9 cellular contexts compared by ENCODE assay signal in genomic region chr6:138972226-138972665, GRCh38. TPM values are rescaled to one million over a fixed set of nuclear protein-coding genes. Genes with fewer than 3 reads are reported as not detected.
DNase-seq lines count a peak whose midpoint lies in the region; ATAC-seq and TF ChIP-seq lines count a peak whose summit lies in the region.
"Had no signal": no experiment of that assay in that cellular context is flagged by ENCODE, and none has a peak within 500 bp of the region (broad histone marks: within the 10 kb centered on the region; RNA-seq: fewer than 3 reads in every experiment).

No MANE protein-coding gene starts in this region.

- dilution Hi-C loops in IMR-90 (cut with HindIII; ENCODE audit: low sequenced_read_pairs, unreplicated experiment) = no loop called here

- H3K4me3 ChIP-seq in IMR-90 (ENCODE audit: insufficient read depth, low read depth, low read length) (no peak overlapping the region), brain microvascular endothelial cell (ENCODE audit: low read depth, low read length) (no peak overlapping the region), hepatocyte (no peak overlapping the region)
- H3K4me3 ChIP-seq: gastrocnemius medialis had no signal

- no peak overlapping the region; the same call in 1 of the 2 replicates for H4K91ac ChIP-seq in IMR-90 (ENCODE audit: insufficient read depth, low read depth, low read length)

- no peak overlapping the region for H2AK5ac ChIP-seq in IMR-90 (ENCODE audit: low read depth, low read length)

- no peaks in the 10 kb centered on the region for H3K9me3 Mint-ChIP-seq in activated CD8-positive, alpha-beta memory T cell treated with anti-CD3 and anti-CD28 coated beads, Interleukin-2, amount 10 ng/mL, durations not matched to agents 7 days and 5 days (ENCODE audit: low read depth)

- H3K9me2 ChIP-seq in hepatocyte (replicated peaks; ENCODE audit: insufficient read depth) = no peaks in the 10 kb centered on the region

- H4K8ac ChIP-seq in IMR-90 (ENCODE audit: low read depth in 2 of 2, low read length in 2 of 2) = 0 out of 4 replicates have a peak overlapping the region, but pooled peaks have one; percentile 7 to 42

- no peak overlapping the region for H2AFZ ChIP-seq in IMR-90 (replicated peaks; ENCODE audit: low read length, poor library complexity)
- H2AFZ ChIP-seq in hepatocyte = no peak overlapping the region

- H3K27ac Mint-ChIP-seq in activated CD8-positive, alpha-beta memory T cell treated with anti-CD3 and anti-CD28 coated beads, Interleukin-2, amount 10 ng/mL, durations not matched to agents 7 days and 5 days = no peak overlapping the region

- TF ChIP-seq POLR2A in IMR-90 (IDR thresholded peaks at IDR 0.05; ENCODE audit: low read depth, low read length) = no peak
- TF ChIP-seq POLR2A in GM18505 (IDR thresholded peaks at IDR 0.05; ENCODE audit: borderline replicate concordance, extremely low read depth, insufficient read depth, insufficient read length) = no peak

- no peak for TF ChIP-seq CTCF in IMR-90 (conservative IDR thresholded peaks at IDR 0.05; ENCODE audit: low read depth, low read length)
- TF ChIP-seq CTCF in brain microvascular endothelial cell (IDR thresholded peaks at IDR 0.05; ENCODE audit: low read depth, low read length, missing control alignments) = no peak
- TF ChIP-seq CTCF in hepatocyte (IDR thresholded peaks at IDR 0.05; ENCODE audit: poor library complexity) = no peak

- in situ Hi-C loops in IMR-90 (cut with MboI; ENCODE audit: low sequenced_read_pairs) (no loop called here), brain microvascular endothelial cell (cut with HindIII; ENCODE audit: low pct_ligation_motif_present, low sequenced_read_pairs) (no loop called here)

- peaks cover 99% of the 10 kb centered on the region for H3K79me2 ChIP-seq in hepatocyte

- CTCF ChIA-PET in IMR-90 (lab: Yijun Ruan, JAX) = no interaction called here
- CTCF ChIA-PET in activated CD8-positive, alpha-beta memory T cell treated with anti-CD3 and anti-CD28 coated beads, Interleukin-2, amount 10 ng/mL, durations not matched to agents 7 days and 5 days (lab: Charles Lee) = no interaction called here

- H2BK120ac ChIP-seq in IMR-90 (ENCODE audit: low read depth, low read length) = peak overlapping the region; percentile 81; the same call in 1 of the 2 replicates

- peak overlapping the region; percentile 19 for H2BK5ac ChIP-seq in IMR-90 (ENCODE audit: low read depth, low read length, poor library complexity, severe bottlenecking)

- no TSS peak for BruUV-seq in IMR-90 (replicated peaks; lab: Mats Ljungman, UMichigan)

- POLR2A ChIA-PET in IMR-90 (lab: Charles Lee; ENCODE audit: unreplicated experiment) = no interaction called here

- no peak overlapping the region for H4K5ac ChIP-seq in IMR-90 (ENCODE audit: low read depth, low read length)

- 0 out of 3 replicates have a peak overlapping the region, but pooled peaks have one; percentile 0 for H2BK15ac ChIP-seq in IMR-90 (ENCODE audit: low read depth, low read length)

- H3K18ac ChIP-seq in IMR-90 (ENCODE audit: low read depth, low read length) = peak overlapping the region; percentile 7; the same call in 1 of the 2 replicates

- H3K4me2 ChIP-seq in IMR-90 (ENCODE audit: low read depth, low read length) (peak overlapping the region; percentile 18; the same call in 1 of the 2 replicates), hepatocyte (peak overlapping the region; percentile 12)

- no peaks in the 10 kb centered on the region for H3K27me3 Mint-ChIP-seq in activated CD8-positive, alpha-beta memory T cell treated with anti-CD3 and anti-CD28 coated beads, Interleukin-2, amount 10 ng/mL, durations not matched to agents 7 days and 5 days

- ATAC-seq in IMR-90 (ENCODE audit: low read depth) = peak; percentile 63
- no peak for ATAC-seq in activated CD8-positive, alpha-beta memory T cell treated with anti-CD3 and anti-CD28 coated beads, Interleukin-2, amount 10 ng/mL, durations not matched to agents 7 days and 5 days
- no peak for ATAC-seq in GM18505 (IDR thresholded peaks at IDR 0.05; ENCODE audit: unreplicated experiment)

- H3K9me3 ChIP-seq in IMR-90 (ENCODE audit: control insufficient read depth, insufficient read depth, low read length) (no peaks in the 10 kb centered on the region), hepatocyte (ENCODE audit: low read depth) (no peaks in the 10 kb centered on the region)
- H3K9me3 ChIP-seq: gastrocnemius medialis had no signal

- H3K9ac ChIP-seq in IMR-90 (ENCODE audit: low read depth, low read length) = no peak overlapping the region

- H3K36me3 Mint-ChIP-seq in activated CD8-positive, alpha-beta memory T cell treated with anti-CD3 and anti-CD28 coated beads, Interleukin-2, amount 10 ng/mL, durations not matched to agents 7 days and 5 days = peaks cover 9% of the 10 kb centered on the region

- peaks cover 8% of the 10 kb centered on the region for H3K9me1 ChIP-seq in IMR-90 (ENCODE audit: insufficient read depth, low read length)

- peak overlapping the region; percentile 16 for H2BK20ac ChIP-seq in IMR-90 (ENCODE audit: low read depth, low read length)

- peak overlapping the region; percentile 2; the same call in 1 of the 2 replicates for H3K4ac ChIP-seq in IMR-90 (ENCODE audit: low read depth, low read length)

- intact Hi-C loops in IMR-90 (cut with micrococcal nuclease) = no loop called here

- H3K23ac ChIP-seq in IMR-90 (ENCODE audit: low read depth, low read length) = peak overlapping the region; percentile 26; the same call in 1 of the 2 replicates

- H3K4me1 ChIP-seq in IMR-90 (ENCODE audit: control insufficient read depth, insufficient read depth, low read length) (peaks cover 9% of the 10 kb centered on the region), hepatocyte (ENCODE audit: insufficient read depth) (peaks cover 13% of the 10 kb centered on the region)

- peaks cover 20 to 62% of the 10 kb centered on the region in 2 experiments for H3K79me1 ChIP-seq in IMR-90 (ENCODE audit: low read depth in 1 of 2, low read length in 2 of 2)

- H3K56ac ChIP-seq in IMR-90 (ENCODE audit: extremely low read depth, insufficient read depth, low read length) = no peak overlapping the region

- H3K4me1 Mint-ChIP-seq in activated CD8-positive, alpha-beta memory T cell treated with anti-CD3 and anti-CD28 coated beads, Interleukin-2, amount 10 ng/mL, durations not matched to agents 7 days and 5 days = peaks cover 34% of the 10 kb centered on the region

- no peak overlapping the region for H3K4me3 Mint-ChIP-seq in activated CD8-positive, alpha-beta memory T cell treated with anti-CD3 and anti-CD28 coated beads, Interleukin-2, amount 10 ng/mL, durations not matched to agents 7 days and 5 days

- H2AK9ac ChIP-seq in IMR-90 (replicated peaks; ENCODE audit: low read depth, low read length, poor library complexity) = no peak overlapping the region

- TF ChIP-seq RAD21 in IMR-90 (IDR thresholded peaks at IDR 0.05; ENCODE audit: low read length) = no peak

- H3K27me3 ChIP-seq in IMR-90 (ENCODE audit: control insufficient read depth, insufficient read depth, low read length) = no peaks in the 10 kb centered on the region
- no peaks in the 10 kb centered on the region for H3K27me3 ChIP-seq in brain microvascular endothelial cell (replicated peaks)
- no peaks in the 10 kb centered on the region for H3K27me3 ChIP-seq in hepatocyte
- H3K27me3 ChIP-seq: gastrocnemius medialis had no signal

- DNase-seq in IMR-90 (peak; percentile 53), brain microvascular endothelial cell (peak; percentile 12), hepatocyte (ENCODE audit: low spot score) (no peak), substantia nigra (lab: John Stamatoyannopoulos, UW) (no peak), NCI-H187 treated with DMSO at 0.1 percent for 48 hours (lab: John Stamatoyannopoulos, UW) (no peak)
- no peak for DNase-seq in activated CD8-positive, alpha-beta memory T cell treated with anti-CD3 and anti-CD28 coated beads, Interleukin-2, amount 10 ng/mL, durations not matched to agents 7 days and 5 days
- DNase-seq: activated gamma-delta T cell, gastrocnemius medialis had no signal

- H4K20me1 ChIP-seq in IMR-90 (ENCODE audit: insufficient read depth, low read length) = no peaks in the 10 kb centered on the region
- peaks cover 44% of the 10 kb centered on the region for H4K20me1 ChIP-seq in hepatocyte (ENCODE audit: insufficient read depth, poor library complexity, severe bottlenecking)

- H3K27ac ChIP-seq in IMR-90 (ENCODE audit: insufficient read depth, low read length) (no peak overlapping the region), brain microvascular endothelial cell (peak overlapping the region; percentile 91), hepatocyte (peak overlapping the region; percentile 33), substantia nigra (ENCODE audit: low read depth, low read length, poor library complexity, severe bottlenecking) (peak overlapping the region; percentile 19)

- no CpG with 5 or more reads among the region's 3 CpGs for WGBS in IMR-90 (ENCODE audit: extremely low coverage in 2 of 2, insufficient read length in 1 of 2), 2 experiments
- 75% methylated on average over 3 of the region's 3 CpGs for WGBS in hepatocyte (ENCODE audit: low lambda C conversion rate, missing lambda C conversion rate)

- 0 out of 2 replicates have a peak overlapping the region, but pooled peaks have one; percentile 79 for H3K14ac ChIP-seq in IMR-90 (replicated peaks; ENCODE audit: low read depth, low read length)

- H3K36me3 ChIP-seq in IMR-90 (ENCODE audit: control insufficient read depth, insufficient read depth, low read length) (no peaks in the 10 kb centered on the region), brain microvascular endothelial cell (replicated peaks) (no peaks in the 10 kb centered on the region), hepatocyte (replicated peaks; ENCODE audit: insufficient read depth, low read depth) (no peaks in the 10 kb centered on the region)
- H3K36me3 ChIP-seq: gastrocnemius medialis had no signal

TF ChIP-seq in IMR-90, 13 proteins besides CTCF, POLR2A, EP300 and RAD21 (continues in another document):
- peak; percentile 83 for TF ChIP-seq NFE2L2 (IDR thresholded peaks at IDR 0.05; ENCODE audit: low read depth, low read length)
- peak; percentile 17; the same call in 1 of the 2 replicates for TF ChIP-seq MAFK (IDR thresholded peaks at IDR 0.05; ENCODE audit: low read depth, low read length)

RNA-seq across cellular contexts. Expression of gene REPS1, which starts 15.8 kb away (rescaled TPM):
- 21.1 and 21.9 TPM in 2 replicates for total RNA-seq in IMR-90 (2012; rRNA removed)
- polyA plus RNA-seq in IMR-90 (2012; rRNA removed) = 24.2 and 26.3 TPM in 2 replicates
- 8.4 and 9.4 TPM in 2 replicates for polyA plus RNA-seq in IMR-90 (2012; cell fraction: cytosol; rRNA removed)
- 14.5 and 47.7 TPM in 2 replicates for polyA plus RNA-seq in IMR-90 (2012; cell fraction: nucleus; rRNA removed; ENCODE audit: low replicate concordance)
- 39.3 and 43.1 TPM in 2 replicates for total RNA-seq in hepatocyte
- 30.0 and 31.3 TPM in 2 replicates for polyA plus RNA-seq in hepatocyte
- total RNA-seq in activated CD8-positive, alpha-beta memory T cell treated with anti-CD3 and anti-CD28 coated beads, Interleukin-2, amount 10 ng/mL, durations not matched to agents 7 days and 5 days = 10 to 100 TPM; 48.2 to 55.2 TPM

RNA-seq across cellular contexts. Expression of gene ABRACL, which starts 56.3 kb away (rescaled TPM):
- 16.0 and 42.8 TPM in 2 replicates for total RNA-seq in IMR-90 (2012; rRNA removed)
- polyA plus RNA-seq in IMR-90 (2012; rRNA removed) = 27.5 and 27.9 TPM in 2 replicates
- polyA plus RNA-seq in IMR-90 (2012; cell fraction: cytosol; rRNA removed) = 5.8 and 7.6 TPM in 2 replicates
- 2.0 and 6.9 TPM in 2 replicates for polyA plus RNA-seq in IMR-90 (2012; cell fraction: nucleus; rRNA removed; ENCODE audit: low replicate concordance)
- total RNA-seq in hepatocyte = 81.4 and 81.8 TPM in 2 replicates
- 97.1 and 110 TPM in 2 replicates for polyA plus RNA-seq in hepatocyte
- 100 to 1,000 TPM in 1 of 2 experiments, 10 to 100 TPM in 1; 98.2 to 124 TPM for total RNA-seq in activated CD8-positive, alpha-beta memory T cell treated with anti-CD3 and anti-CD28 coated beads, Interleukin-2, amount 10 ng/mL, durations not matched to agents 7 days and 5 days

Comparison
In these comparisons a context has a peak if more than half of its experiments do, and no peak if none do; other contexts are left out.
1. DNase-seq: peak in IMR-90 (single experiment) and brain microvascular endothelial cell (single experiment); none in hepatocyte (single experiment), substantia nigra (0 of 49), activated CD8-positive, alpha-beta memory T cell treated with anti-CD3 and anti-CD28 coated beads, Interleukin-2, amount 10 ng/mL, durations not matched to agents 7 days and 5 days (single experiment) and NCI-H187 treated with DMSO at 0.1 percent for 48 hours (single experiment).